Comparison of ENCODE assay signal across 28 cellular contexts in the genomic region with DNA sequence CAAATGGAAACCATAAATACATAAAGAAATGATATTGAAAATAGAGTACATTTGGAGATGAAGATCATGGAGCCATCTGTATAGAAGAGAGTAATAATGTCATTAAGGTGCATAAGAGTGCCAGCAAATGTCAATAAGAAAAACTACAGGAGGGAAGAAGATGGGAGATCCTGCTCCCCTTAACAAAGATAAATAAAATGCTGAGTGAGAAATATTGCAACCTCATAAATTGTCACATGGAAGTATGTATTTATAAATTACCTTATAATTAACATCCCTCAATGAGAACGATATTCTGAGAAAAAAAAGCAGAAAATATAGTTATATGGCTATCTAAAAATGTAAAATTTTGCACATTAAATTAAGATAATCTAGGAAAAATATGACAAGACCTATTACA.
"Had no signal": no experiment of that assay in that cellular context is flagged by ENCODE, and none has a peak within 500 bp of the region (broad histone marks: within the 10 kb centered on the region; RNA-seq: fewer than 3 reads in every experiment).

No MANE protein-coding gene starts in this region.

- ATAC-seq: natural killer cell; psoas muscle; right cardiac atrium; sciatic nerve; stimulated activated memory B cell treated with anti-CD40 and anti-IgM and Interleukin-4, amounts not matched to agents 10 μg/mL and 1 μg/mL and 100 μg/mL, for 72 hours; stimulated activated naive CD8-positive, alpha-beta T cell treated with anti-CD3 and anti-CD28 coated beads, Interleukin-15, amount 100 ng/mL, for 72 hours; stimulated activated naive CD8-positive, alpha-beta T cell treated with anti-CD3 and anti-CD28 coated beads, Interleukin-15, Interleukin-2, amounts not matched to agents 100 U/mL and 50 U/mL, for 24 hours; upper lobe of right lung had no signal

- H3K4me2 ChIP-seq: neural progenitor cell, smooth muscle cell had no signal

- H3K27ac ChIP-seq: neural progenitor cell, ovary, parathyroid adenoma, psoas muscle, skin epidermis, spleen, suprapubic skin, testis, tibial artery, transverse colon, upper lobe of right lung, uterus had no signal

- H2AFZ ChIP-seq: neural progenitor cell, parathyroid adenoma had no signal

- H3K4me1 ChIP-seq: neural progenitor cell, parathyroid adenoma, psoas muscle, spleen, suprapubic skin, testis, tibial artery, transverse colon, upper lobe of right lung, uterus had no signal

- H3K79me2 ChIP-seq: parathyroid adenoma had no signal

- H3K4me3 ChIP-seq: neural progenitor cell, ovary, psoas muscle, skin epidermis, smooth muscle cell, spleen, suprapubic skin, testis, tibial artery, transverse colon, upper lobe of right lung, uterus had no signal

- DNase-seq: natural killer cell; occipital lobe; ovary; posterior cingulate gyrus; psoas muscle; right cardiac atrium; spleen; stimulated activated CD4-positive, alpha-beta T cell treated with anti-CD3 and anti-CD28 coated beads, Interleukin-12 subunit alpha, Interleukin-12 subunit beta, amount 100 ng/mL, for 4 hours; stimulated activated CD4-positive, alpha-beta T cell treated with anti-CD3 and anti-CD28 coated beads, Interleukin-1b, Interleukin-23, amount 100 ng/mL, for 48 hours; stimulated activated CD4-positive, alpha-beta T cell treated with anti-CD3 and anti-CD28 coated beads, Interleukin-4, amount 100 ng/mL, for 1 hour; stimulated activated CD4-positive, alpha-beta T cell treated with anti-CD3 and anti-CD28 coated beads, Interleukin-4, amount 100 ng/mL, for 4 hours; stimulated activated CD8-positive, alpha-beta memory T cell treated with anti-CD3 and anti-CD28 coated beads, Interleukin-4, amount 100 ng/mL, for 48 hours; stimulated activated naive CD4-positive, alpha-beta T cell; stimulated activated naive CD8-positive, alpha-beta T cell treated with anti-CD3 and anti-CD28 coated beads, Interleukin-15, amount 100 ng/mL, for 72 hours; stimulated activated naive CD8-positive, alpha-beta T cell treated with anti-CD3 and anti-CD28 coated beads, Interleukin-15, Interleukin-2, amounts not matched to agents 100 U/mL and 50 U/mL, for 24 hours; substantia nigra; testis; tibial artery; transverse colon; upper lobe of right lung; uterus had no signal

- H3K9me3 ChIP-seq: ovary, psoas muscle, spleen, suprapubic skin, testis, tibial artery, transverse colon, upper lobe of right lung, uterus had no signal

- H3K9ac ChIP-seq: neural progenitor cell, parathyroid adenoma had no signal

- H3K36me3 ChIP-seq: neural progenitor cell, ovary, spleen, suprapubic skin, tibial artery, transverse colon, upper lobe of right lung, uterus had no signal

- H3K27me3 ChIP-seq: neural progenitor cell, ovary, testis, uterus had no signal
